ENCODE assay signal across 8 cellular contexts in genomic region chr13:102773441-102774209, GRCh38. TPM values are rescaled to one million over a fixed set of nuclear protein-coding genes. Genes with fewer than 3 reads are reported as not detected.
DNase-seq lines count a peak whose midpoint lies in the region; ATAC-seq and TF ChIP-seq lines count a peak whose summit lies in the region.

Gene TEX30, minus strand, starts transcription at chr13:102773786. Its CDS starts 3,760 bp downstream, at chr13:102770026.

- peak within 1 kb of the TSS in 57 of 59 donors; percentile 9 to 91 (median 80) for H3K27ac ChIP-seq in dorsolateral prefrontal cortex

- H3K4me3 ChIP-seq in dorsolateral prefrontal cortex, result peak within 1 kb of the TSS; percentile 59 to 97 (median 86)
- peak within 1 kb of the TSS; percentile 84 for H3K4me3 ChIP-seq in lower leg skin (ENCODE audit: low read depth, poor library complexity, severe bottlenecking)

- ATAC-seq in GM19328 (IDR thresholded peaks at IDR 0.05; ENCODE audit: unreplicated experiment) (peak; percentile 94), HG03460 (IDR thresholded peaks at IDR 0.05; ENCODE audit: unreplicated experiment) (peak; percentile 91)

- H3K27ac Mint-ChIP-seq in CD14-positive monocyte, result peak within 1 kb of the TSS; percentile 57 to 93 (median 89)
- H3K27ac Mint-ChIP-seq in activated CD4-positive, alpha-beta memory T cell treated with anti-CD3 and anti-CD28 coated beads, Interleukin-2, amount 10 ng/mL, durations not matched to agents 7 days and 5 days, result peak within 1 kb of the TSS; percentile 89

- DNase-seq in CD14-positive monocyte (ENCODE audit: low spot score), result peak; percentile 74
- peak; percentile 83 for DNase-seq in NCI-H526 treated with DMSO at 0.1 percent for 48 hours (lab: John Stamatoyannopoulos, UW)
- DNase-seq in activated CD4-positive, alpha-beta memory T cell treated with anti-CD3 and anti-CD28 coated beads, Interleukin-2, amount 10 ng/mL, durations not matched to agents 7 days and 5 days, result peak; percentile 90
- DNase-seq in dorsolateral prefrontal cortex, result peak; percentile 53 to 93 (median 73)
- DNase-seq in lower leg skin (ENCODE audit: low spot score in 2 of 2), result peak; percentile 62 to 95
- peak; percentile 76 to 82 for DNase-seq in stimulated activated CD4-positive, alpha-beta T cell treated with anti-CD3 and anti-CD28 coated beads, Interleukin-4, amount 100 ng/mL, for 48 hours (ENCODE audit: low read depth in 2 of 2)

- peak within 1 kb of the TSS; percentile 97 for H3K4me3 Mint-ChIP-seq in CD14-positive monocyte
- peak within 1 kb of the TSS; percentile 85 for H3K4me3 Mint-ChIP-seq in activated CD4-positive, alpha-beta memory T cell treated with anti-CD3 and anti-CD28 coated beads, Interleukin-2, amount 10 ng/mL, durations not matched to agents 7 days and 5 days

- TF ChIP-seq POLR2A in lower leg skin (IDR thresholded peaks at IDR 0.05), result peak in 1 of 2 donors; percentile 32

- no peaks in the 10 kb centered on the region for H3K9me3 Mint-ChIP-seq in CD14-positive monocyte
- no peaks in the 10 kb centered on the region for H3K9me3 Mint-ChIP-seq in activated CD4-positive, alpha-beta memory T cell treated with anti-CD3 and anti-CD28 coated beads, Interleukin-2, amount 10 ng/mL, durations not matched to agents 7 days and 5 days

- no peaks in the 10 kb centered on the region for H3K27me3 ChIP-seq in dorsolateral prefrontal cortex

- CTCF ChIA-PET in activated CD4-positive, alpha-beta memory T cell treated with anti-CD3 and anti-CD28 coated beads, Interleukin-2, amount 10 ng/mL, durations not matched to agents 7 days and 5 days (lab: Charles Lee), result interaction anchor here (0.7 to 3.8 kb wide), 14 partner anchors 11 to 182 kb away, joined by 3 to 37 read pairs (median 5); partner anchors contain the start of gene TPP2

- 3 to 7% methylated on average over 29 to 52 of the region's 85 CpGs for WGBS in lower leg skin, 2 donors

- TF ChIP-seq CTCF in CD14-positive monocyte (IDR thresholded peaks at IDR 0.05) (no peak), dorsolateral prefrontal cortex (IDR thresholded peaks at IDR 0.05 in 54 of 56, conservative IDR thresholded peaks at IDR 0.05 in 2 of 56; ENCODE audit: low read depth in 1 of 56, partially characterized antibody in 56 of 56) (peak in 43 of 56 donors; percentile 6 to 60 (median 35)), lower leg skin (IDR thresholded peaks at IDR 0.05) (no peak)

- POLR2A ChIA-PET in activated CD4-positive, alpha-beta memory T cell treated with anti-CD3 and anti-CD28 coated beads, Interleukin-2, amount 10 ng/mL, durations not matched to agents 7 days and 5 days (lab: Charles Lee), result interaction anchor here (0.8 to 5.8 kb wide), 20 partner anchors 8 to 379 kb away, joined by 3 to 107 read pairs (median 4); partner anchors contain the start of genes BIVM, ERCC5, POGLUT2 and TPP2

- peaks cover 34% of the 10 kb centered on the region for H3K4me1 Mint-ChIP-seq in CD14-positive monocyte
- H3K4me1 Mint-ChIP-seq in activated CD4-positive, alpha-beta memory T cell treated with anti-CD3 and anti-CD28 coated beads, Interleukin-2, amount 10 ng/mL, durations not matched to agents 7 days and 5 days, result peaks cover 61% of the 10 kb centered on the region

- no peaks in the 10 kb centered on the region for H3K36me3 Mint-ChIP-seq in CD14-positive monocyte
- H3K36me3 Mint-ChIP-seq in activated CD4-positive, alpha-beta memory T cell treated with anti-CD3 and anti-CD28 coated beads, Interleukin-2, amount 10 ng/mL, durations not matched to agents 7 days and 5 days (ENCODE audit: low read depth), result peaks cover 13% of the 10 kb centered on the region

- peaks cover 0 to 5% (median 5%) of the 10 kb centered on the region in 3 donors for H3K27me3 Mint-ChIP-seq in CD14-positive monocyte (ENCODE audit: low read depth in 3 of 3)
- no peaks in the 10 kb centered on the region for H3K27me3 Mint-ChIP-seq in activated CD4-positive, alpha-beta memory T cell treated with anti-CD3 and anti-CD28 coated beads, Interleukin-2, amount 10 ng/mL, durations not matched to agents 7 days and 5 days

- intact Hi-C loops in CD14-positive monocyte (cut with micrococcal nuclease) (loop anchor here (5.0 to 10.0 kb wide), 3 partner anchors 74 to 189 kb away; partner anchors contain the start of genes ERCC5 (in 1 of the 2) and TPP2 (in 1 of the 2)), dorsolateral prefrontal cortex (cut with DNase I) (loop anchor here (2.0 to 10.0 kb wide), 6 partner anchors 25 to 181 kb away; partner anchors contain the start of genes BIVM (in 1 of the 2), POGLUT2 (in 1 of the 2) and TPP2 (in 1 of the 2)), lower leg skin (cut with DNase I; ENCODE audit: low total_unique reads) (no loop called here)

RNA-seq across cellular contexts. Expression of gene TEX30, which starts in this region (rescaled TPM):
- 10 to 100 TPM; 10.9 to 11.3 TPM for polyA plus RNA-seq in CD14-positive monocyte
- total RNA-seq in activated CD4-positive, alpha-beta memory T cell treated with anti-CD3 and anti-CD28 coated beads, Interleukin-2, amount 10 ng/mL, durations not matched to agents 7 days and 5 days, result 10 to 100 TPM; 35.0 to 36.6 TPM
- total RNA-seq in dorsolateral prefrontal cortex, result 10 to 100 TPM in 33 of 120 experiments, 1 to 10 TPM in 87; 3.7 to 14.8 (median 8.6) TPM
- 1 to 10 TPM; 6.5 to 10.0 (median 7.9) TPM for total RNA-seq in lower leg skin

Comparison
In these comparisons a context has a peak if more than half of its experiments do, and no peak if none do; other contexts are left out.
1. Peak in every context shown above with its lines: DNase-seq, ATAC-seq, H3K4me3 ChIP-seq and H3K27ac ChIP-seq.
2. CTCF ChIP-seq: peak in dorsolateral prefrontal cortex (43 of 56); none in CD14-positive monocyte (single experiment) and lower leg skin (0 of 3).